In the genomic region with DNA sequence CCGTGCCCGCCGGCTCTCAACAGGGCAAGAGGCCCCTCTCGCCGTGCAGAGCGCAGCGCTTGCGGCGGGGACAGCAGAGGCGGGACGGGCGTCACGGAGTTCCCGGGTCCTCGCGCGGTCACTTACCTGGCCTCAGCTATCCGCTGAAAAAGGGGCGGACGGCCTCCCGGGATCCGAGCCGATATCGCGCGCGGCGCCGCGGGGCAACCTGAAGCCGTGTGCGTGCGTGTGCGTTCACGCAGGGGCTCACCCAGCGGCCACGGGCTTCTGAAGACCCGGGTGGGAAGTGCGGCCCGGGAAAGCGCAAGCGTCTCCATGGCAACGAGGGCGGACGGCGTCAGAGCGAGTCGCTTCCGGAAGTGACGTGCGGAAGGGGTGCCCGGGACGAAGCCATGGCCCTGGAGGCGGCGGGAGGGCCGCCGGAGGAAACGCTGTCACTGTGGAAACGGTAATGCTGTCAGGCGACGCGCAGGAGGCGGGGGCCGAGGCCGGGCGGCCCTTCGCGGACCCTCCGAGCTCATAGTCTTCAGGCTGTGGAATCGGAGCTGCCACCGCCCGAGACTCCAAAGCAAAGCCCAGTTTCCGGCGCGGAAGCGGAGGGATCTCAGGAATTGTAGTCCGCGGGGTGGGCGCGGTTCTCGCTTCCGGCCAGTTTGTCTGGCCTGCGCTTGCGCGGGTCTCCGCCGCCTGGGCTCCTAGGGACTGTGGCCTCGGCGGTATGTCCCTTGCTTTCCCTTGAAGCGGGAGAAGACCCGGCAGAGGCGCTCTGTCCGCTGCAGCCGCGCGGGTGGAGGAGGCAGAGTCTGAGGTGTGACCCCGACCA, we compare ENCODE assay signal across 1 cellular context.
TF ChIP-seq lines count a peak whose summit lies in the region.

A gene (plus strand): TSS at position 365 of the 823 bp plus-strand sequence. CDS start 28 bp downstream, at position 393.

TF ChIP-seq in HepG2, 621 proteins besides CTCF, POLR2A, EP300 and RAD21 (continued from another document and continues in another):
- TF ChIP-seq ZNF720 (CRISPR knock-in tag; IDR thresholded peaks at IDR 0.05), result no peak; the same call in 1 of the 2 replicates
- TF ChIP-seq SYNCRIP (IDR thresholded peaks at IDR 0.05; ENCODE audit: insufficient read depth, low read depth, low read length), result no peak
- no peak for TF ChIP-seq ZNF234 (CRISPR knock-in tag; conservative IDR thresholded peaks at IDR 0.05)
- peak; percentile 65 for TF ChIP-seq ZNF30 (CRISPR knock-in tag; IDR thresholded peaks at IDR 0.05)
- TF ChIP-seq MLLT10 (CRISPR knock-in tag; IDR thresholded peaks at IDR 0.05), result no peak
- peak; percentile 93 to 100 for TF ChIP-seq KLF16 (CRISPR knock-in tag; IDR thresholded peaks at IDR 0.05)
- peak; percentile 64; the same call in 1 of the 2 replicates for TF ChIP-seq ZNF441 (CRISPR knock-in tag; IDR thresholded peaks at IDR 0.05; ENCODE audit: borderline replicate concordance)
- peak; percentile 52 for TF ChIP-seq ZBTB7B (CRISPR knock-in tag; IDR thresholded peaks at IDR 0.05)
- peak; percentile 13; the same call in 1 of the 2 replicates for TF ChIP-seq SIX1 (CRISPR knock-in tag; IDR thresholded peaks at IDR 0.05; ENCODE audit: borderline replicate concordance)
- peak; percentile 75; the same call in 1 of the 2 replicates for TF ChIP-seq REL (CRISPR knock-in tag; conservative IDR thresholded peaks at IDR 0.05)
- no peak for TF ChIP-seq SRF (IDR thresholded peaks at IDR 0.05; ENCODE audit: low read depth, low read length)
- TF ChIP-seq, protein P1, sequence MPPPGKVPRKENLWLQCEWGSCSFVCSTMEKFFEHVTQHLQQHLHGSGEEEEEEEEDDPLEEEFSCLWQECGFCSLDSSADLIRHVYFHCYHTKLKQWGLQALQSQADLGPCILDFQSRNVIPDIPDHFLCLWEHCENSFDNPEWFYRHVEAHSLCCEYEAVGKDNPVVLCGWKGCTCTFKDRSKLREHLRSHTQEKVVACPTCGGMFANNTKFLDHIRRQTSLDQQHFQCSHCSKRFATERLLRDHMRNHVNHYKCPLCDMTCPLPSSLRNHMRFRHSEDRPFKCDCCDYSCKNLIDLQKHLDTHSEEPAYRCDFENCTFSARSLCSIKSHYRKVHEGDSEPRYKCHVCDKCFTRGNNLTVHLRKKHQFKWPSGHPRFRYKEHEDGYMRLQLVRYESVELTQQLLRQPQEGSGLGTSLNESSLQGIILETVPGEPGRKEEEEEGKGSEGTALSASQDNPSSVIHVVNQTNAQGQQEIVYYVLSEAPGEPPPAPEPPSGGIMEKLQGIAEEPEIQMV (CRISPR knock-in tag; IDR thresholded peaks at IDR 0.05; ENCODE audit: low read depth), result peak; percentile 88; the same call in 1 of the 2 replicates
- 0 out of 2 replicates have a peak, but pooled peaks have one; percentile 84 for TF ChIP-seq ZNF850 (CRISPR knock-in tag; conservative IDR thresholded peaks at IDR 0.05)
- 0 out of 2 replicates have a peak, but pooled peaks have one; percentile 82 for TF ChIP-seq ZSCAN12 (CRISPR knock-in tag; IDR thresholded peaks at IDR 0.05)
- peak; percentile 77 for TF ChIP-seq HIVEP1 (CRISPR knock-in tag; IDR thresholded peaks at IDR 0.05)
- no peak for TF ChIP-seq SOX13 (IDR thresholded peaks at IDR 0.05)
- TF ChIP-seq SOX13 (CRISPR knock-in tag; conservative IDR thresholded peaks at IDR 0.05 in 1 of 2, IDR thresholded peaks at IDR 0.05 in 1 of 2), result 0 out of 4 replicates have a peak, but pooled peaks of 1 of the 2 experiments have one; percentile 7
- peak; percentile 98 for TF ChIP-seq ZNF501 (CRISPR knock-in tag; IDR thresholded peaks at IDR 0.05)
- TF ChIP-seq, protein P2, sequence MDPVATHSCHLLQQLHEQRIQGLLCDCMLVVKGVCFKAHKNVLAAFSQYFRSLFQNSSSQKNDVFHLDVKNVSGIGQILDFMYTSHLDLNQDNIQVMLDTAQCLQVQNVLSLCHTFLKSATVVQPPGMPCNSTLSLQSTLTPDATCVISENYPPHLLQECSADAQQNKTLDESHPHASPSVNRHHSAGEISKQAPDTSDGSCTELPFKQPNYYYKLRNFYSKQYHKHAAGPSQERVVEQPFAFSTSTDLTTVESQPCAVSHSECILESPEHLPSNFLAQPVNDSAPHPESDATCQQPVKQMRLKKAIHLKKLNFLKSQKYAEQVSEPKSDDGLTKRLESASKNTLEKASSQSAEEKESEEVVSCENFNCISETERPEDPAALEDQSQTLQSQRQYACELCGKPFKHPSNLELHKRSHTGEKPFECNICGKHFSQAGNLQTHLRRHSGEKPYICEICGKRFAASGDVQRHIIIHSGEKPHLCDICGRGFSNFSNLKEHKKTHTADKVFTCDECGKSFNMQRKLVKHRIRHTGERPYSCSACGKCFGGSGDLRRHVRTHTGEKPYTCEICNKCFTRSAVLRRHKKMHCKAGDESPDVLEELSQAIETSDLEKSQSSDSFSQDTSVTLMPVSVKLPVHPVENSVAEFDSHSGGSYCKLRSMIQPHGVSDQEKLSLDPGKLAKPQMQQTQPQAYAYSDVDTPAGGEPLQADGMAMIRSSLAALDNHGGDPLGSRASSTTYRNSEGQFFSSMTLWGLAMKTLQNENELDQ (CRISPR knock-in tag; IDR thresholded peaks at IDR 0.05; ENCODE audit: borderline replicate concordance), result peak; percentile 7; the same call in 1 of the 2 replicates
- peak; percentile 95 for TF ChIP-seq ZNF44 (CRISPR knock-in tag; IDR thresholded peaks at IDR 0.05)
- TF ChIP-seq GABPB1 (CRISPR knock-in tag; IDR thresholded peaks at IDR 0.05), result peak; percentile 99
- TF ChIP-seq ZBTB7A (CRISPR knock-in tag; IDR thresholded peaks at IDR 0.05), result no peak; the same call in none of the 2 replicates
- peak; percentile 83 for TF ChIP-seq ZNF607 (CRISPR knock-in tag; IDR thresholded peaks at IDR 0.05; ENCODE audit: borderline replicate concordance)
- TF ChIP-seq ZNF446 (CRISPR knock-in tag; IDR thresholded peaks at IDR 0.05), result peak; percentile 83; the same call in 1 of the 2 replicates
- no peak; the same call in 1 of the 2 replicates for TF ChIP-seq RXRA (CRISPR knock-in tag; IDR thresholded peaks at IDR 0.05)
- peak; percentile 95 for TF ChIP-seq KMT2B (CRISPR knock-in tag; IDR thresholded peaks at IDR 0.05)
- TF ChIP-seq ESRRA (CRISPR knock-in tag; IDR thresholded peaks at IDR 0.05; ENCODE audit: low read depth), result peak; percentile 44; the same call in 1 of the 2 replicates
- no peak; the same call in 1 of the 2 replicates for TF ChIP-seq GFI1 (CRISPR knock-in tag; IDR thresholded peaks at IDR 0.05; ENCODE audit: borderline replicate concordance)
- TF ChIP-seq KDM6A (CRISPR knock-in tag; IDR thresholded peaks at IDR 0.05; ENCODE audit: low read depth), result no peak
- TF ChIP-seq DMAP1 (CRISPR knock-in tag; IDR thresholded peaks at IDR 0.05), result peak; percentile 90; the same call in 1 of the 2 replicates
- TF ChIP-seq, protein P3, sequence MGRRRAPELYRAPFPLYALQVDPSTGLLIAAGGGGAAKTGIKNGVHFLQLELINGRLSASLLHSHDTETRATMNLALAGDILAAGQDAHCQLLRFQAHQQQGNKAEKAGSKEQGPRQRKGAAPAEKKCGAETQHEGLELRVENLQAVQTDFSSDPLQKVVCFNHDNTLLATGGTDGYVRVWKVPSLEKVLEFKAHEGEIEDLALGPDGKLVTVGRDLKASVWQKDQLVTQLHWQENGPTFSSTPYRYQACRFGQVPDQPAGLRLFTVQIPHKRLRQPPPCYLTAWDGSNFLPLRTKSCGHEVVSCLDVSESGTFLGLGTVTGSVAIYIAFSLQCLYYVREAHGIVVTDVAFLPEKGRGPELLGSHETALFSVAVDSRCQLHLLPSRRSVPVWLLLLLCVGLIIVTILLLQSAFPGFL (CRISPR knock-in tag; IDR thresholded peaks at IDR 0.05), result no peak
- peak; percentile 76 for TF ChIP-seq SP2 (CRISPR knock-in tag; IDR thresholded peaks at IDR 0.05)
- TF ChIP-seq, protein P4, sequence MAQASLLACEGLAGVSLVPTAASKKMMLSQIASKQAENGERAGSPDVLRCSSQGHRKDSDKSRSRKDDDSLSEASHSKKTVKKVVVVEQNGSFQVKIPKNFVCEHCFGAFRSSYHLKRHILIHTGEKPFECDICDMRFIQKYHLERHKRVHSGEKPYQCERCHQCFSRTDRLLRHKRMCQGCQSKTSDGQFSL (CRISPR knock-in tag; IDR thresholded peaks at IDR 0.05), result no peak
- no peak for TF ChIP-seq ZNF781 (CRISPR knock-in tag; IDR thresholded peaks at IDR 0.05; ENCODE audit: borderline replicate concordance, not compliant biosample characterization)
- peak; percentile 82 for TF ChIP-seq ZNF124 (CRISPR knock-in tag; IDR thresholded peaks at IDR 0.05)
- TF ChIP-seq GZF1 (CRISPR knock-in tag; IDR thresholded peaks at IDR 0.05), result no peak
- TF ChIP-seq, protein P5, sequence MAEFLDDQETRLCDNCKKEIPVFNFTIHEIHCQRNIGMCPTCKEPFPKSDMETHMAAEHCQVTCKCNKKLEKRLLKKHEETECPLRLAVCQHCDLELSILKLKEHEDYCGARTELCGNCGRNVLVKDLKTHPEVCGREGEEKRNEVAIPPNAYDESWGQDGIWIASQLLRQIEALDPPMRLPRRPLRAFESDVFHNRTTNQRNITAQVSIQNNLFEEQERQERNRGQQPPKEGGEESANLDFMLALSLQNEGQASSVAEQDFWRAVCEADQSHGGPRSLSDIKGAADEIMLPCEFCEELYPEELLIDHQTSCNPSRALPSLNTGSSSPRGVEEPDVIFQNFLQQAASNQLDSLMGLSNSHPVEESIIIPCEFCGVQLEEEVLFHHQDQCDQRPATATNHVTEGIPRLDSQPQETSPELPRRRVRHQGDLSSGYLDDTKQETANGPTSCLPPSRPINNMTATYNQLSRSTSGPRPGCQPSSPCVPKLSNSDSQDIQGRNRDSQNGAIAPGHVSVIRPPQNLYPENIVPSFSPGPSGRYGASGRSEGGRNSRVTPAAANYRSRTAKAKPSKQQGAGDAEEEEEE (CRISPR knock-in tag; IDR thresholded peaks at IDR 0.05; ENCODE audit: borderline replicate concordance), result no peak
- no peak for TF ChIP-seq ZNF121 (CRISPR knock-in tag; IDR thresholded peaks at IDR 0.05)
- peak; percentile 88 for TF ChIP-seq NR2C2 (CRISPR knock-in tag; IDR thresholded peaks at IDR 0.05; ENCODE audit: borderline replicate concordance)
- TF ChIP-seq ZNF253 (CRISPR knock-in tag; IDR thresholded peaks at IDR 0.05; ENCODE audit: borderline replicate concordance), result no peak
- peak; percentile 41; the same call in 1 of the 2 replicates for TF ChIP-seq ZNF782 (CRISPR knock-in tag; IDR thresholded peaks at IDR 0.05; ENCODE audit: borderline replicate concordance)
- peak; percentile 72 for TF ChIP-seq HNRNPLL (IDR thresholded peaks at IDR 0.05; ENCODE audit: low read depth, low read length, poor library complexity, severe bottlenecking)
- TF ChIP-seq, protein P6, sequence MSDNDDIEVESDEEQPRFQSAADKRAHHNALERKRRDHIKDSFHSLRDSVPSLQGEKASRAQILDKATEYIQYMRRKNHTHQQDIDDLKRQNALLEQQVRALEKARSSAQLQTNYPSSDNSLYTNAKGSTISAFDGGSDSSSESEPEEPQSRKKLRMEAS (IDR thresholded peaks at IDR 0.05), result peak; percentile 72
- TF ChIP-seq, protein P7, sequence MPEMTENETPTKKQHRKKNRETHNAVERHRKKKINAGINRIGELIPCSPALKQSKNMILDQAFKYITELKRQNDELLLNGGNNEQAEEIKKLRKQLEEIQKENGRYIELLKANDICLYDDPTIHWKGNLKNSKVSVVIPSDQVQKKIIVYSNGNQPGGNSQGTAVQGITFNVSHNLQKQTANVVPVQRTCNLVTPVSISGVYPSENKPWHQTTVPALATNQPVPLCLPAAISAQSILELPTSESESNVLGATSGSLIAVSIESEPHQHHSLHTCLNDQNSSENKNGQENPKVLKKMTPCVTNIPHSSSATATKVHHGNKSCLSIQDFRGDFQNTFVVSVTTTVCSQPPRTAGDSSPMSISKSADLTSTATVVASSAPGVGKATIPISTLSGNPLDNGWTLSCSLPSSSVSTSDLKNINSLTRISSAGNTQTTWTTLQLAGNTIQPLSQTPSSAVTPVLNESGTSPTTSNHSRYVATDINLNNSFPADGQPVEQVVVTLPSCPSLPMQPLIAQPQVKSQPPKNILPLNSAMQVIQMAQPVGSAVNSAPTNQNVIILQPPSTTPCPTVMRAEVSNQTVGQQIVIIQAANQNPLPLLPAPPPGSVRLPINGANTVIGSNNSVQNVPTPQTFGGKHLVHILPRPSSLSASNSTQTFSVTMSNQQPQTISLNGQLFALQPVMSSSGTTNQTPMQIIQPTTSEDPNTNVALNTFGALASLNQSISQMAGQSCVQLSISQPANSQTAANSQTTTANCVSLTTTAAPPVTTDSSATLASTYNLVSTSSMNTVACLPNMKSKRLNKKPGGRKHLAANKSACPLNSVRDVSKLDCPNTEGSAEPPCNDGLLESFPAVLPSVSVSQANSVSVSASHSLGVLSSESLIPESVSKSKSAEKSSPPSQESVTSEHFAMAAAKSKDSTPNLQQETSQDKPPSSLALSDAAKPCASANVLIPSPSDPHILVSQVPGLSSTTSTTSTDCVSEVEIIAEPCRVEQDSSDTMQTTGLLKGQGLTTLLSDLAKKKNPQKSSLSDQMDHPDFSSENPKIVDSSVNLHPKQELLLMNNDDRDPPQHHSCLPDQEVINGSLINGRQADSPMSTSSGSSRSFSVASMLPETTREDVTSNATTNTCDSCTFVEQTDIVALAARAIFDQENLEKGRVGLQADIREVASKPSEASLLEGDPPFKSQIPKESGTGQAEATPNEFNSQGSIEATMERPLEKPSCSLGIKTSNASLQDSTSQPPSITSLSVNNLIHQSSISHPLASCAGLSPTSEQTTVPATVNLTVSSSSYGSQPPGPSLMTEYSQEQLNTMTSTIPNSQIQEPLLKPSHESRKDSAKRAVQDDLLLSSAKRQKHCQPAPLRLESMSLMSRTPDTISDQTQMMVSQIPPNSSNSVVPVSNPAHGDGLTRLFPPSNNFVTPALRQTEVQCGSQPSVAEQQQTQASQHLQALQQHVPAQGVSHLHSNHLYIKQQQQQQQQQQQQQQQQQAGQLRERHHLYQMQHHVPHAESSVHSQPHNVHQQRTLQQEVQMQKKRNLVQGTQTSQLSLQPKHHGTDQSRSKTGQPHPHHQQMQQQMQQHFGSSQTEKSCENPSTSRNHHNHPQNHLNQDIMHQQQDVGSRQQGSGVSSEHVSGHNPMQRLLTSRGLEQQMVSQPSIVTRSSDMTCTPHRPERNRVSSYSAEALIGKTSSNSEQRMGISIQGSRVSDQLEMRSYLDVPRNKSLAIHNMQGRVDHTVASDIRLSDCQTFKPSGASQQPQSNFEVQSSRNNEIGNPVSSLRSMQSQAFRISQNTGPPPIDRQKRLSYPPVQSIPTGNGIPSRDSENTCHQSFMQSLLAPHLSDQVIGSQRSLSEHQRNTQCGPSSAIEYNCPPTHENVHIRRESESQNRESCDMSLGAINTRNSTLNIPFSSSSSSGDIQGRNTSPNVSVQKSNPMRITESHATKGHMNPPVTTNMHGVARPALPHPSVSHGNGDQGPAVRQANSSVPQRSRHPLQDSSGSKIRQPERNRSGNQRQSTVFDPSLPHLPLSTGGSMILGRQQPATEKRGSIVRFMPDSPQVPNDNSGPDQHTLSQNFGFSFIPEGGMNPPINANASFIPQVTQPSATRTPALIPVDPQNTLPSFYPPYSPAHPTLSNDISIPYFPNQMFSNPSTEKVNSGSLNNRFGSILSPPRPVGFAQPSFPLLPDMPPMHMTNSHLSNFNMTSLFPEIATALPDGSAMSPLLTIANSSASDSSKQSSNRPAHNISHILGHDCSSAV (CRISPR knock-in tag; IDR thresholded peaks at IDR 0.05; ENCODE audit: borderline replicate concordance), result peak; percentile 91; the same call in 1 of the 2 replicates
- peak; percentile 84; the same call in 1 of the 2 replicates for TF ChIP-seq ZBTB3 (CRISPR knock-in tag; IDR thresholded peaks at IDR 0.05; ENCODE audit: borderline replicate concordance, low read depth)
